8 cellular contexts compared by ENCODE assay signal in genomic region chr1:183589836-183590224, GRCh38. TPM values are rescaled to one million over a fixed set of nuclear protein-coding genes. Genes with fewer than 3 reads are reported as not detected.
DNase-seq lines count a peak whose midpoint lies in the region; ATAC-seq and TF ChIP-seq lines count a peak whose summit lies in the region.

No MANE protein-coding gene starts in this region.

- H3K9me3 Mint-ChIP-seq in activated CD8-positive, alpha-beta memory T cell treated with anti-CD3 and anti-CD28 coated beads, Interleukin-2, amount 10 ng/mL, durations not matched to agents 7 days and 5 days (ENCODE audit: low read depth): no peaks in the 10 kb centered on the region

- intact Hi-C loops in stomach (cut with DNase I; ENCODE audit: low total_unique reads): no loop called here

- H3K27ac ChIP-seq in caudate nucleus (ENCODE audit: low read depth, low read length): peak overlapping the region; percentile 67
- H3K27ac ChIP-seq in stomach: peak overlapping the region in 3 of 5 donors; percentile 55 to 81 (median 80)

- H3K27ac Mint-ChIP-seq in activated CD8-positive, alpha-beta memory T cell treated with anti-CD3 and anti-CD28 coated beads, Interleukin-2, amount 10 ng/mL, durations not matched to agents 7 days and 5 days: peak overlapping the region; percentile 87

- no peak for TF ChIP-seq EP300 in stomach (IDR thresholded peaks at IDR 0.05)

- peaks cover 0 to 12% (median 0%) of the 10 kb centered on the region in 4 donors for H3K4me1 ChIP-seq in stomach

- CTCF ChIA-PET in activated CD8-positive, alpha-beta memory T cell treated with anti-CD3 and anti-CD28 coated beads, Interleukin-2, amount 10 ng/mL, durations not matched to agents 7 days and 5 days (lab: Charles Lee): interaction anchor here (1.0 to 1.9 kb wide), 5 partner anchors 10 to 119 kb away, joined by 3 to 10 read pairs (median 4); no protein-coding TSS in a partner anchor

- H3K9me3 ChIP-seq in stomach: no peaks in the 10 kb centered on the region

- peak overlapping the region in 2 of 4 donors; percentile 29 to 34 for H3K4me3 ChIP-seq in stomach

- TF ChIP-seq POLR2A in stomach (IDR thresholded peaks at IDR 0.05): no peak

- no peak for DNase-seq in activated CD8-positive, alpha-beta memory T cell treated with anti-CD3 and anti-CD28 coated beads, Interleukin-2, amount 10 ng/mL, durations not matched to agents 7 days and 5 days
- DNase-seq in activated CD8-positive, alpha-beta memory T cell treated with anti-CD3 and anti-CD28 coated beads for 24 hours: no peak
- DNase-seq in caudate nucleus (lab: John Stamatoyannopoulos, UW): no peak
- no peak for DNase-seq in stomach
- DNase-seq in GOT3 (lab: John Stamatoyannopoulos, UW): no peak
- DNase-seq in NAMALWA (ENCODE audit: low spot score): no peak

- 76 to 92% (median 81%) methylated on average over 4 of the region's 4 CpGs for WGBS in stomach, 5 donors

- ATAC-seq in activated CD8-positive, alpha-beta memory T cell treated with anti-CD3 and anti-CD28 coated beads, Interleukin-2, amount 10 ng/mL, durations not matched to agents 7 days and 5 days: no peak
- ATAC-seq in HG03095 (IDR thresholded peaks at IDR 0.05; ENCODE audit: unreplicated experiment) (peak; percentile 16), HG03521 (IDR thresholded peaks at IDR 0.05; ENCODE audit: unreplicated experiment) (no peak)

- H3K4me3 Mint-ChIP-seq in activated CD8-positive, alpha-beta memory T cell treated with anti-CD3 and anti-CD28 coated beads, Interleukin-2, amount 10 ng/mL, durations not matched to agents 7 days and 5 days: peak overlapping the region; percentile 55

- no peak for TF ChIP-seq CTCF in stomach (IDR thresholded peaks at IDR 0.05)

- no peaks in the 10 kb centered on the region for H3K27me3 Mint-ChIP-seq in activated CD8-positive, alpha-beta memory T cell treated with anti-CD3 and anti-CD28 coated beads, Interleukin-2, amount 10 ng/mL, durations not matched to agents 7 days and 5 days

- no peaks in the 10 kb centered on the region for H3K36me3 Mint-ChIP-seq in activated CD8-positive, alpha-beta memory T cell treated with anti-CD3 and anti-CD28 coated beads, Interleukin-2, amount 10 ng/mL, durations not matched to agents 7 days and 5 days

- H3K27me3 ChIP-seq in stomach: no peaks in the 10 kb centered on the region

- peaks cover 42% of the 10 kb centered on the region for H3K4me1 Mint-ChIP-seq in activated CD8-positive, alpha-beta memory T cell treated with anti-CD3 and anti-CD28 coated beads, Interleukin-2, amount 10 ng/mL, durations not matched to agents 7 days and 5 days

- H3K36me3 ChIP-seq in stomach: no peaks in the 10 kb centered on the region

RNA-seq across cellular contexts. Expression of gene NCF2, which starts 0.4 kb away (rescaled TPM):
- total RNA-seq in activated CD8-positive, alpha-beta memory T cell treated with anti-CD3 and anti-CD28 coated beads, Interleukin-2, amount 10 ng/mL, durations not matched to agents 7 days and 5 days: 1 to 10 TPM; 6.0 to 9.8 TPM
- 10 to 100 TPM in 1 of 5 donors, 1 to 10 TPM in 3, under 1 TPM in 1; 0.29 to 30.4 (median 6.4) TPM for total RNA-seq in stomach
- 1 to 10 TPM; 3.1 to 10.0 (median 6.0) TPM for polyA plus RNA-seq in stomach

RNA-seq across cellular contexts. Expression of gene ARPC5, which starts 45.8 kb away (rescaled TPM):
- 100 to 1,000 TPM; 205 to 216 TPM for total RNA-seq in activated CD8-positive, alpha-beta memory T cell treated with anti-CD3 and anti-CD28 coated beads, Interleukin-2, amount 10 ng/mL, durations not matched to agents 7 days and 5 days
- 100 to 1,000 TPM in 1 of 5 donors, 10 to 100 TPM in 4; 26.3 to 101 (median 73.7) TPM for total RNA-seq in stomach
- 100 to 1,000 TPM in 1 of 3 donors, 10 to 100 TPM in 2; 54.5 to 106 (median 87.5) TPM for polyA plus RNA-seq in stomach
